23 cellular contexts compared by ENCODE assay signal in genomic region chr5:119022773-119023172, GRCh38.
"Had no signal": no experiment of that assay in that cellular context is flagged by ENCODE, and none has a peak within 500 bp of the region (broad histone marks: within the 10 kb centered on the region; RNA-seq: fewer than 3 reads in every experiment).

No MANE protein-coding gene starts in this region.

- H3K36me3 Mint-ChIP-seq: activated naive CD4-positive, alpha-beta T cell treated with anti-CD3 and anti-CD28 coated beads, Interleukin-2, amount 50 U/mL, for 24 hours; T-cell had no signal

- ATAC-seq: gastroesophageal sphincter, pancreas, psoas muscle, right cardiac atrium, T-cell had no signal

- DNase-seq: activated CD4-positive, alpha-beta memory T cell treated with anti-CD3 and anti-CD28 coated beads, Interleukin-2, amount 10 ng/mL, durations not matched to agents 7 days and 5 days; activated CD4-positive, alpha-beta T cell treated with anti-CD3 and anti-CD28 coated beads for 4 hours; activated CD4-positive, CD25-positive, alpha-beta regulatory T cell; activated gamma-delta T cell treated with Interleukin-2 at 50 U/mL for 16 hours; activated T-cell treated with anti-CD3 and anti-CD28 coated beads, Interleukin-2, amount 50 U/mL, for 1 hour; adrenal gland; central memory CD4-positive, alpha-beta T cell; dorsolateral prefrontal cortex; esophagus squamous epithelium; head of caudate nucleus; midbrain; pancreas; psoas muscle; right cardiac atrium; stimulated activated CD4-positive, alpha-beta T cell treated with anti-CD3 and anti-CD28 coated beads, Interleukin-12 subunit alpha, Interleukin-12 subunit beta, amount 100 ng/mL, for 4 hours; stimulated activated CD4-positive, alpha-beta T cell treated with anti-CD3 and anti-CD28 coated beads, Interleukin-4, amount 100 ng/mL, for 4 hours; T-cell; transverse colon had no signal

- H3K27ac ChIP-seq: adrenal gland, ascending aorta, dorsolateral prefrontal cortex, esophagus squamous epithelium, gastroesophageal sphincter, pancreas, psoas muscle had no signal

- H3K4me3 ChIP-seq: adrenal gland, ascending aorta, dorsolateral prefrontal cortex, esophagus squamous epithelium, gastroesophageal sphincter, pancreas, psoas muscle, transverse colon had no signal

- H3K4me3 Mint-ChIP-seq: activated CD4-positive, alpha-beta memory T cell treated with anti-CD3 and anti-CD28 coated beads, Interleukin-2, amount 10 ng/mL, durations not matched to agents 7 days and 5 days; activated naive CD4-positive, alpha-beta T cell treated with anti-CD3 and anti-CD28 coated beads, Interleukin-2, amount 50 U/mL, for 24 hours; nephron; T-cell had no signal

- H3K27me3 ChIP-seq: adrenal gland, ascending aorta, dorsolateral prefrontal cortex, esophagus squamous epithelium, gastroesophageal sphincter, neutrophil, pancreas, transverse colon had no signal

- H3K36me3 ChIP-seq: adrenal gland, ascending aorta, esophagus squamous epithelium, gastroesophageal sphincter, neutrophil, pancreas, transverse colon had no signal

- H3K4me1 Mint-ChIP-seq: activated CD4-positive, alpha-beta memory T cell treated with anti-CD3 and anti-CD28 coated beads, Interleukin-2, amount 10 ng/mL, durations not matched to agents 7 days and 5 days; nephron had no signal

- H3K27me3 Mint-ChIP-seq: activated CD4-positive, alpha-beta memory T cell treated with anti-CD3 and anti-CD28 coated beads, Interleukin-2, amount 10 ng/mL, durations not matched to agents 7 days and 5 days; activated naive CD4-positive, alpha-beta T cell treated with anti-CD3 and anti-CD28 coated beads, Interleukin-2, amount 50 U/mL, for 24 hours; T-cell had no signal

- H3K9me3 ChIP-seq: adrenal gland, neutrophil, pancreas had no signal

- H3K27ac Mint-ChIP-seq: activated CD4-positive, alpha-beta memory T cell treated with anti-CD3 and anti-CD28 coated beads, Interleukin-2, amount 10 ng/mL, durations not matched to agents 7 days and 5 days; nephron had no signal

- H3K4me1 ChIP-seq: adrenal gland, ascending aorta, esophagus squamous epithelium, gastroesophageal sphincter, pancreas, psoas muscle had no signal
